ENCODE assay signal across 8 cellular contexts in the genomic region with DNA sequence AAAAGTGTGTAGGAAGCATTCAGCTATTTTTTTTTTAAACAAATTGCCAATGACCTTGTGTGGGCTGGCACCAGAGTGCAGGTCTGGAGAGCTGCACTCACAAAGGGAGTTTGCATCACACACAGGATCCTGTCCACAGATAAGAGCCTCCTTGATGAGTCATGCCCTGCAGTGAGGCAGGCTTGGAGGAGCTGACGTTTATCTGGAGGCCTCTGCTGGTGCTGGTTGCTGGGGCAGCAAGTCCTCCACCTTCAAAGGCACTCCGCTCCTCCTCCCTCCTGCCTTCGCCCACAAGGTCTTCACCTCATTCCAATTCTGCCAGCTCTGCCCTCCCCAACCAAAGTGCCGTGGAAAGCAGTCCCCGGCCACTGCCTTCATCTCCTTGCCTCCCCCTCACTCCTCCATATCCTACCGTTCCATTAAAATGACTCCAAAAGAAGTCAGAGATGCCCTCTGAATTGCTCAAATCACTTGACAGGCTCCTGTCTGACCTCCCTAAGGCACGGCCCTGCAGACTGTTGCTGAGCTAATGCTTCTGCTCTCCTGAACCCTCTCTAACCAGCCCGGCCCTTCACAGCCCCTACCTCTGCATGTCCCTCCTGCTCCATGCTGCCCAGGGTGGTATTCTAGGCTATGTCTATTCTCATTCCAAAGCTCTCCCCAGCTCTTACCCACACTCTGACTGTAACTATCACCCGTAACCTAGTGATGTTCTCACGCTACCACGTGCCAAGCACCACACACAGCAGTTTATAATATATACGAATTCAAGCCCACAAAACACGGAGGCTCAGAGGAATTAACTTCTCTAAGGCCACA. TPM values are rescaled to one million over a fixed set of nuclear protein-coding genes. Genes with fewer than 3 reads are reported as not detected.
A peak's percentile ranks its signal among the peaks of the same experiment; 100 is the strongest.
DNase-seq lines count a peak whose midpoint lies in the region; TF ChIP-seq lines count a peak whose summit lies in the region.

No MANE protein-coding gene starts in this region.

- intact Hi-C loops in CD14-positive monocyte (cut with micrococcal nuclease) = no loop called here

- peaks cover 4% of the 10 kb centered on the region for H3K4me1 Mint-ChIP-seq in activated T-cell treated with anti-CD3 and anti-CD28 coated beads, Interleukin-2, amount 50 U/mL, for 24 hours (ENCODE audit: low read depth)
- H3K4me1 Mint-ChIP-seq in CD14-positive monocyte = no peaks in the 10 kb centered on the region

- no peak overlapping the region for H3K4me3 Mint-ChIP-seq in activated T-cell treated with anti-CD3 and anti-CD28 coated beads, Interleukin-2, amount 50 U/mL, for 24 hours
- H3K4me3 Mint-ChIP-seq in CD14-positive monocyte = no peak overlapping the region

- TF ChIP-seq CTCF in CD14-positive monocyte (IDR thresholded peaks at IDR 0.05) (no peak), GM10266 (IDR thresholded peaks at IDR 0.05; ENCODE audit: control insufficient read depth, insufficient read depth, low read depth, missing control alignments) (no peak)

- no peak overlapping the region for H3K27ac Mint-ChIP-seq in activated T-cell treated with anti-CD3 and anti-CD28 coated beads, Interleukin-2, amount 50 U/mL, for 24 hours
- no peak overlapping the region for H3K27ac Mint-ChIP-seq in CD14-positive monocyte

- no peaks in the 10 kb centered on the region for H3K36me3 Mint-ChIP-seq in activated T-cell treated with anti-CD3 and anti-CD28 coated beads, Interleukin-2, amount 50 U/mL, for 24 hours (ENCODE audit: low read depth)
- H3K36me3 Mint-ChIP-seq in CD14-positive monocyte = no peaks in the 10 kb centered on the region

- no peaks in the 10 kb centered on the region for H3K9me3 Mint-ChIP-seq in activated T-cell treated with anti-CD3 and anti-CD28 coated beads, Interleukin-2, amount 50 U/mL, for 24 hours
- H3K9me3 Mint-ChIP-seq in CD14-positive monocyte = peaks cover 0 to 6% (median 0%) of the 10 kb centered on the region in 7 donors

- peaks cover 12% of the 10 kb centered on the region for H3K27me3 Mint-ChIP-seq in activated T-cell treated with anti-CD3 and anti-CD28 coated beads, Interleukin-2, amount 50 U/mL, for 24 hours
- peaks cover 0 to 10% (median 2%) of the 10 kb centered on the region in 3 donors for H3K27me3 Mint-ChIP-seq in CD14-positive monocyte (ENCODE audit: low read depth in 3 of 3)

- DNase-seq in GDM1 (lab: John Stamatoyannopoulos, UW) = peak; percentile 32
- peak; percentile 85 for DNase-seq in NOMO-1 treated with DMSO at 0.1 percent for 48 hours (lab: John Stamatoyannopoulos, UW; ENCODE audit: unreplicated experiment)
- DNase-seq in activated T-cell treated with anti-CD3 and anti-CD28 coated beads, Interleukin-2, amount 50 U/mL, for 24 hours = peak; percentile 56
- DNase-seq in glomerular endothelial cell (ENCODE audit: extremely low read depth, low read depth, low spot score) = peak; percentile 42
- DNase-seq in stimulated activated CD4-positive, alpha-beta T cell treated with anti-CD3 and anti-CD28 coated beads, Interleukin-12 subunit alpha, Interleukin-12 subunit beta, amount 100 ng/mL, for 4 hours = peak; percentile 20
- DNase-seq in NCI-H82 (lab: John Stamatoyannopoulos, UW) = no peak
- no peak for DNase-seq in CD14-positive monocyte (ENCODE audit: low spot score)
- DNase-seq in GM10266 (ENCODE audit: extremely low spot score) = no peak

RNA-seq across cellular contexts. Expression of a gene that starts 30.9 kb away (rescaled TPM):
- total RNA-seq in glomerular endothelial cell = under 0.01 and 0.19 TPM in 2 replicates
- not detected for polyA plus RNA-seq in CD14-positive monocyte

Comparison
In these comparisons a context has a peak if more than half of its experiments do, and no peak if none do; other contexts are left out.
1. DNase-seq: peak in GDM1 (single experiment), NOMO-1 treated with DMSO at 0.1 percent for 48 hours (single experiment), activated T-cell treated with anti-CD3 and anti-CD28 coated beads, Interleukin-2, amount 50 U/mL, for 24 hours (single experiment), glomerular endothelial cell (single experiment) and stimulated activated CD4-positive, alpha-beta T cell treated with anti-CD3 and anti-CD28 coated beads, Interleukin-12 subunit alpha, Interleukin-12 subunit beta, amount 100 ng/mL, for 4 hours (single experiment); none in NCI-H82 (single experiment), CD14-positive monocyte (single experiment) and GM10266 (single experiment).